Comparison of ENCODE assay signal across 36 cellular contexts in the genomic region with DNA sequence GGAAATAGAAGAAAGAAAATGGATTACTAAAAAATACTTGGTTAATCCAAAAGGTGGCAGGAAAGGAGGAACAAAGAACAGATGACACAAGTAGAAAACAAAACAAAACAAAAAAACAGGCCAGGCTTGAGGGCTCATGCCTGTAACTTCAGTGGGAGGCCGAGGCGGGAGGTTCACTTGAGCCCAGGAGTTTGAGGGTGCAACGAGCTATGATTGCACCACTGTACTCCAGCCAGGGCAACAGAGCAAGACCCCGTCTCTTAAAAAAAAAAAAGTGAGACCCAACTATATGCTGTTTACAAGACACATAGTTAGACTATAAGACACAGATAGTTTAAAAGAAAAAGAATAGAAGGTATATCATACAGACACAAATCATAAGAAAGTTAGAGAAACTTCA. TPM values are rescaled to one million over a fixed set of nuclear protein-coding genes. Genes with fewer than 3 reads are reported as not detected.
"Had no signal": no experiment of that assay in that cellular context is flagged by ENCODE, and none has a peak within 500 bp of the region (broad histone marks: within the 10 kb centered on the region; RNA-seq: fewer than 3 reads in every experiment).

No MANE protein-coding gene starts in this region.

- H3K4me3 ChIP-seq: adrenal gland, body of pancreas, breast epithelium had no signal

- H3K9me3 Mint-ChIP-seq: activated CD4-positive, alpha-beta memory T cell treated with anti-CD3 and anti-CD28 coated beads, Interleukin-2, amount 10 ng/mL, durations not matched to agents 7 days and 5 days; activated CD4-positive, alpha-beta T cell treated with anti-CD3 and anti-CD28 coated beads, Interleukin-2, amount 10 ng/mL, durations not matched to agents 7 days and 5 days; activated naive CD4-positive, alpha-beta T cell treated with anti-CD3 and anti-CD28 coated beads for 36 hours; activated naive CD4-positive, alpha-beta T cell treated with anti-CD3 and anti-CD28 coated beads, Interleukin-2, amount 50 U/mL, for 72 hours; activated naive CD8-positive, alpha-beta T cell treated with anti-CD3 and anti-CD28 coated beads for 36 hours; activated T-cell treated with anti-CD3 and anti-CD28 coated beads, Interleukin-2, amount 50 U/mL, for 24 hours; T-helper 1 cell treated with Interleukin-12 subunit alpha and Interleukin-12 subunit beta and Interleukin-4 antibody, amounts not matched to agents 30 μg/mL and 1 μg/mL, for 36 hours; T-helper 2 cell treated with Interferon-gamma antibody and Interleukin-4, amounts not matched to agents 5 μg/mL and 100 μg/mL, for 36 hours had no signal

- H3K4me1 Mint-ChIP-seq: activated CD4-positive, alpha-beta memory T cell treated with anti-CD3 and anti-CD28 coated beads, Interleukin-2, amount 10 ng/mL, durations not matched to agents 7 days and 5 days; activated CD4-positive, alpha-beta T cell treated with anti-CD3 and anti-CD28 coated beads for 36 hours; activated CD4-positive, alpha-beta T cell treated with anti-CD3 and anti-CD28 coated beads, Interleukin-2, amount 10 ng/mL, durations not matched to agents 7 days and 5 days; activated CD8-positive, alpha-beta memory T cell treated with anti-CD3 and anti-CD28 coated beads, Interleukin-2, amount 10 ng/mL, durations not matched to agents 7 days and 5 days; activated naive CD8-positive, alpha-beta T cell treated with anti-CD3 and anti-CD28 coated beads for 36 hours; WTC11 had no signal

- H3K4me1 ChIP-seq: adrenal gland, body of pancreas, breast epithelium had no signal

- H3K36me3 Mint-ChIP-seq: activated CD8-positive, alpha-beta memory T cell treated with anti-CD3 and anti-CD28 coated beads, Interleukin-2, amount 10 ng/mL, durations not matched to agents 7 days and 5 days; activated naive CD4-positive, alpha-beta T cell treated with anti-CD3 and anti-CD28 coated beads, Interleukin-2, amount 50 U/mL, for 72 hours; activated naive CD8-positive, alpha-beta T cell treated with anti-CD3 and anti-CD28 coated beads for 36 hours; WTC11 had no signal

- ATAC-seq: activated CD4-positive, alpha-beta T cell treated with anti-CD3 and anti-CD28 coated beads for 36 hours; activated CD4-positive, CD25-positive, alpha-beta regulatory T cell treated with anti-CD3 and anti-CD28 coated beads, Interleukin-2, amount 50 U/mL, for 24 hours; activated CD8-positive, alpha-beta memory T cell treated with anti-CD3 and anti-CD28 coated beads, Interleukin-2, amount 10 ng/mL, durations not matched to agents 7 days and 5 days; activated CD8-positive, alpha-beta T cell treated with anti-CD3 and anti-CD28 coated beads, Interleukin-2, amount 10 ng/mL, durations not matched to agents 7 days and 5 days; activated naive CD4-positive, alpha-beta T cell treated with anti-CD3 and anti-CD28 coated beads, Interleukin-2, amount 50 U/mL, for 72 hours; body of pancreas; WTC11 had no signal

- FAIRE-seq: astrocyte, TTC549 had no signal

- DNase-seq: activated CD4-positive, alpha-beta memory T cell treated with anti-CD3 and anti-CD28 coated beads, Interleukin-2, amount 10 ng/mL, durations not matched to agents 7 days and 5 days; activated CD4-positive, alpha-beta T cell treated with anti-CD3 and anti-CD28 coated beads for 1 hour; activated CD4-positive, alpha-beta T cell treated with anti-CD3 and anti-CD28 coated beads for 36 hours; activated CD4-positive, alpha-beta T cell treated with anti-CD3 and anti-CD28 coated beads for 48 hours; activated CD4-positive, alpha-beta T cell treated with anti-CD3 and anti-CD28 coated beads, Interleukin-2, amount 10 ng/mL, durations not matched to agents 7 days and 5 days; activated CD4-positive, alpha-beta T cell treated with anti-CD3 and anti-CD28 coated beads, Interleukin-2, amount 50 U/mL, for 48 hours; activated CD4-positive, CD25-positive, alpha-beta regulatory T cell; activated CD8-positive, alpha-beta memory T cell treated with anti-CD3 and anti-CD28 coated beads for 24 hours; activated CD8-positive, alpha-beta memory T cell treated with anti-CD3 and anti-CD28 coated beads, Interleukin-2, amount 10 ng/mL, durations not matched to agents 7 days and 5 days; activated CD8-positive, alpha-beta memory T cell treated with anti-CD3 and anti-CD28 coated beads, Interleukin-2, amount 50 U/mL, for 48 hours; activated CD8-positive, alpha-beta T cell treated with anti-CD3 and anti-CD28 coated beads, Interleukin-2, amount 10 ng/mL, durations not matched to agents 7 days and 5 days; activated effector memory CD4-positive, alpha-beta T cell treated with anti-CD3 and anti-CD28 coated beads, Interleukin-2, amount 50 U/mL, for 16 hours; activated gamma-delta T cell treated with Interleukin-2 at 50 U/mL for 16 hours; activated naive CD4-positive, alpha-beta T cell; activated naive CD4-positive, alpha-beta T cell treated with anti-CD3 and anti-CD28 coated beads for 36 hours; activated naive CD4-positive, alpha-beta T cell treated with anti-CD3 and anti-CD28 coated beads, Interleukin-2, amount 50 U/mL, for 16 hours; activated naive CD8-positive, alpha-beta T cell treated with anti-CD3 and anti-CD28 coated beads for 36 hours; activated T-cell treated with anti-CD3 and anti-CD28 coated beads, Interleukin-2, amount 50 U/mL, for 24 hours; activated T-cell treated with anti-CD3 and anti-CD28 coated beads, Interleukin-2, amount 50 U/mL, for 48 hours; adrenal gland; amniotic stem cell; body of pancreas; brain microvascular endothelial cell; central memory CD4-positive, alpha-beta T cell; T-helper 1 cell; T-helper 2 cell; T-helper 9 cell; WERI-Rb-1 had no signal

- H3K9me3 ChIP-seq: adrenal gland, body of pancreas, breast epithelium had no signal

- H3K4me3 Mint-ChIP-seq: activated CD4-positive, alpha-beta memory T cell treated with anti-CD3 and anti-CD28 coated beads, Interleukin-2, amount 10 ng/mL, durations not matched to agents 7 days and 5 days; activated CD4-positive, alpha-beta T cell treated with anti-CD3 and anti-CD28 coated beads for 36 hours; activated CD4-positive, alpha-beta T cell treated with anti-CD3 and anti-CD28 coated beads, Interleukin-2, amount 10 ng/mL, durations not matched to agents 7 days and 5 days; activated CD8-positive, alpha-beta memory T cell treated with anti-CD3 and anti-CD28 coated beads, Interleukin-2, amount 10 ng/mL, durations not matched to agents 7 days and 5 days; activated CD8-positive, alpha-beta T cell treated with anti-CD3 and anti-CD28 coated beads, Interleukin-2, amount 10 ng/mL, durations not matched to agents 7 days and 5 days; activated naive CD4-positive, alpha-beta T cell treated with anti-CD3 and anti-CD28 coated beads for 36 hours; activated naive CD8-positive, alpha-beta T cell treated with anti-CD3 and anti-CD28 coated beads for 36 hours; activated T-cell treated with anti-CD3 and anti-CD28 coated beads, Interleukin-2, amount 50 U/mL, for 24 hours; T-helper 1 cell treated with Interleukin-12 subunit alpha and Interleukin-12 subunit beta and Interleukin-4 antibody, amounts not matched to agents 30 μg/mL and 1 μg/mL, for 36 hours; T-helper 2 cell treated with Interferon-gamma antibody and Interleukin-4, amounts not matched to agents 5 μg/mL and 100 μg/mL, for 36 hours; WTC11 had no signal

- H3K27ac ChIP-seq: adrenal gland, body of pancreas, brain microvascular endothelial cell, breast epithelium, WERI-Rb-1 had no signal

- H3K36me3 ChIP-seq: adrenal gland, brain microvascular endothelial cell, breast epithelium, WERI-Rb-1 had no signal

- H3K27ac Mint-ChIP-seq: activated CD4-positive, alpha-beta memory T cell treated with anti-CD3 and anti-CD28 coated beads, Interleukin-2, amount 10 ng/mL, durations not matched to agents 7 days and 5 days; activated CD4-positive, alpha-beta T cell treated with anti-CD3 and anti-CD28 coated beads for 36 hours; activated CD4-positive, alpha-beta T cell treated with anti-CD3 and anti-CD28 coated beads, Interleukin-2, amount 10 ng/mL, durations not matched to agents 7 days and 5 days; activated CD8-positive, alpha-beta memory T cell treated with anti-CD3 and anti-CD28 coated beads, Interleukin-2, amount 10 ng/mL, durations not matched to agents 7 days and 5 days; activated CD8-positive, alpha-beta T cell treated with anti-CD3 and anti-CD28 coated beads, Interleukin-2, amount 10 ng/mL, durations not matched to agents 7 days and 5 days; activated naive CD4-positive, alpha-beta T cell treated with anti-CD3 and anti-CD28 coated beads for 36 hours; activated naive CD4-positive, alpha-beta T cell treated with anti-CD3 and anti-CD28 coated beads, Interleukin-2, amount 50 U/mL, for 72 hours; activated naive CD8-positive, alpha-beta T cell treated with anti-CD3 and anti-CD28 coated beads for 36 hours; activated T-cell treated with anti-CD3 and anti-CD28 coated beads, Interleukin-2, amount 50 U/mL, for 24 hours; T-helper 1 cell treated with Interleukin-12 subunit alpha and Interleukin-12 subunit beta and Interleukin-4 antibody, amounts not matched to agents 30 μg/mL and 1 μg/mL, for 36 hours; T-helper 2 cell treated with Interferon-gamma antibody and Interleukin-4, amounts not matched to agents 5 μg/mL and 100 μg/mL, for 36 hours; WTC11 had no signal

- H3K27me3 ChIP-seq: adrenal gland, body of pancreas, breast epithelium had no signal

RNA-seq across cellular contexts. Expression of gene AK8, which starts 59.5 kb away (rescaled TPM):
- total RNA-seq: activated CD4-positive, alpha-beta memory T cell treated with anti-CD3 and anti-CD28 coated beads, Interleukin-2, amount 10 ng/mL, durations not matched to agents 7 days and 5 days; activated CD4-positive, alpha-beta T cell treated with anti-CD3 and anti-CD28 coated beads, Interleukin-2, amount 10 ng/mL, durations not matched to agents 7 days and 5 days; activated naive CD4-positive, alpha-beta T cell treated with anti-CD3 and anti-CD28 coated beads for 36 hours; activated naive CD4-positive, alpha-beta T cell treated with anti-CD3 and anti-CD28 coated beads, Interleukin-2, amount 50 U/mL, for 72 hours had no signal
